Comparison of ENCODE assay signal across 12 cellular contexts in genomic region chr20:43558412-43559146, GRCh38. TPM values are rescaled to one million over a fixed set of nuclear protein-coding genes. Genes with fewer than 3 reads are reported as not detected.
DNase-seq lines count a peak whose midpoint lies in the region; ATAC-seq, FAIRE-seq and TF ChIP-seq lines count a peak whose summit lies in the region.
"Had no signal": no experiment of that assay in that cellular context is flagged by ENCODE, and none has a peak within 500 bp of the region (broad histone marks: within the 10 kb centered on the region; RNA-seq: fewer than 3 reads in every experiment).

TSS of gene SGK2 (plus strand) at chr20:43559027. CDS start at chr20:43566496, 7,469 bp downstream.

- DNase-seq in AG08396 (ENCODE audit: low spot score) (peak; percentile 21), PC-3 (peak; percentile 76), epithelial cell of proximal tubule (ENCODE audit: low read depth) (peak; percentile 90), myocyte (ENCODE audit: low read depth) (peak; percentile 28), MM.1S (no peak), GM19239 (ENCODE audit: insufficient read length, low spot score) (no peak)
- no peak for DNase-seq in activated CD4-positive, alpha-beta T cell treated with anti-CD3 and anti-CD28 coated beads for 4 hours
- no peak for DNase-seq in activated naive CD4-positive, alpha-beta T cell treated with Interleukin-2 at 50 U/mL for 16 hours
- DNase-seq: activated effector memory CD4-positive, alpha-beta T cell treated with Interleukin-2 at 50 U/mL for 16 hours; NCI-H446 treated with DMSO at 0.1 percent for 48 hours had no signal

- peak; percentile 82 for ATAC-seq in PC-3

- intact Hi-C loops in PC-3 (cut with micrococcal nuclease): no loop called here

- H3K27me3 ChIP-seq in PC-3 (ENCODE audit: low read length) (no peaks in the 10 kb centered on the region), MM.1S (replicated peaks; ENCODE audit: insufficient read depth, low read length) (no peaks in the 10 kb centered on the region)
- H3K27me3 ChIP-seq: BLaER1 had no signal

- H3K9me3 ChIP-seq in PC-3 (ENCODE audit: low read length): no peaks in the 10 kb centered on the region
- no peaks in the 10 kb centered on the region for H3K9me3 ChIP-seq in MM.1S (replicated peaks; ENCODE audit: insufficient read depth, low read length)
- H3K9me3 ChIP-seq: BLaER1 had no signal

- BruUV-seq in PC-3 (replicated peaks; lab: Mats Ljungman, UMichigan): no TSS peak

- H3K9me2 ChIP-seq in PC-3 (replicated peaks; ENCODE audit: low read length) (no peaks in the 10 kb centered on the region), MM.1S (replicated peaks; ENCODE audit: insufficient read depth, low read length) (no peaks in the 10 kb centered on the region)

- H3K79me2 ChIP-seq in PC-3 (ENCODE audit: low read length): no peaks in the 10 kb centered on the region
- H3K79me2 ChIP-seq in MM.1S (ENCODE audit: low read length): no peaks in the 10 kb centered on the region

- H3K36me3 ChIP-seq in PC-3 (ENCODE audit: low read depth, low read length) (no peaks in the 10 kb centered on the region), MM.1S (replicated peaks; ENCODE audit: insufficient read depth, low read length) (no peaks in the 10 kb centered on the region)
- H3K36me3 ChIP-seq: BLaER1 had no signal

- H3K4me3 ChIP-seq in PC-3 (ENCODE audit: low read length) (peak within 1 kb of the TSS; percentile 20; the same call in 1 of the 2 replicates), epithelial cell of proximal tubule (ENCODE audit: low read depth, low read length) (peak within 1 kb of the TSS; percentile 64), MM.1S (ENCODE audit: low read length) (no peak within 1 kb of the TSS)
- H3K4me3 ChIP-seq: BLaER1 had no signal

- POLR2A ChIA-PET in PC-3 (lab: Charles Lee; ENCODE audit: unreplicated experiment): interaction anchor here (0.7 kb wide), 1 partner anchor 522 kb away, joined by 4 read pairs; no protein-coding TSS in a partner anchor

- CTCF ChIA-PET in PC-3 (lab: Charles Lee): no interaction called here

- peak within 1 kb of the TSS; percentile 82 for H3K27ac ChIP-seq in PC-3 (ENCODE audit: low read length)
- H3K27ac ChIP-seq in MM.1S (ENCODE audit: low read length): no peak within 1 kb of the TSS
- H3K27ac ChIP-seq: BLaER1 had no signal

- H2AFZ ChIP-seq in PC-3 (ENCODE audit: low read length): peak within 1 kb of the TSS; percentile 71
- no peak within 1 kb of the TSS for H2AFZ ChIP-seq in MM.1S (ENCODE audit: low read length)

- H3K9ac ChIP-seq in PC-3 (ENCODE audit: low read length) (peak within 1 kb of the TSS; percentile 31), MM.1S (ENCODE audit: low read length) (no peak within 1 kb of the TSS)
- H3K9ac ChIP-seq: BLaER1 had no signal

- TF ChIP-seq CTCF in PC-3 (conservative IDR thresholded peaks at IDR 0.05; ENCODE audit: low read depth, low read length) (no peak), epithelial cell of proximal tubule (conservative IDR thresholded peaks at IDR 0.05; ENCODE audit: low read depth, low read length) (no peak), MM.1S (IDR thresholded peaks at IDR 0.05; ENCODE audit: low read length) (no peak)

- H3F3A ChIP-seq in PC-3 (ENCODE audit: low read length, unreplicated experiment): no peaks in the 10 kb centered on the region
- no peaks in the 10 kb centered on the region for H3F3A ChIP-seq in MM.1S (ENCODE audit: insufficient read depth, low read length)

- H3K4me1 ChIP-seq in PC-3 (ENCODE audit: insufficient read depth, low read length) (peaks cover 20% of the 10 kb centered on the region), MM.1S (ENCODE audit: low read length) (no peaks in the 10 kb centered on the region)
- H3K4me1 ChIP-seq: BLaER1 had no signal

- H3K4me2 ChIP-seq in PC-3 (ENCODE audit: low read length): peak within 1 kb of the TSS; percentile 73
- no peak within 1 kb of the TSS for H3K4me2 ChIP-seq in MM.1S (ENCODE audit: low read depth, low read length)
- H3K4me2 ChIP-seq: BLaER1 had no signal

- H4K20me1 ChIP-seq in PC-3 (ENCODE audit: low read length) (no peaks in the 10 kb centered on the region), MM.1S (ENCODE audit: insufficient read depth, low read length) (no peaks in the 10 kb centered on the region)
- H4K20me1 ChIP-seq: BLaER1 had no signal

- FAIRE-seq in GM19239 (lab: Jason Lieb, UNC): no peak

RNA-seq across cellular contexts. Expression of gene SGK2, which starts in this region (rescaled TPM):
- total RNA-seq in PC-3 (2014; rRNA removed): 3.0 and 6.6 TPM in 2 replicates
- total RNA-seq in epithelial cell of proximal tubule: 5.9 and 9.8 TPM in 2 replicates
- 0.19 and 1.7 TPM in 2 replicates for total RNA-seq in myocyte
- 0.48 TPM for polyA plus RNA-seq in myocyte (2012)
- total RNA-seq: lung microvascular endothelial cell had no signal

Comparison
In these comparisons a context has a peak if more than half of its experiments do, and no peak if none do; other contexts are left out.
1. DNase-seq: peak in AG08396 (single experiment), PC-3 (single experiment), epithelial cell of proximal tubule (single experiment) and myocyte (single experiment); none in MM.1S (single experiment), GM19239 (single experiment), activated CD4-positive, alpha-beta T cell treated with anti-CD3 and anti-CD28 coated beads for 4 hours (0 of 2) and activated naive CD4-positive, alpha-beta T cell treated with Interleukin-2 at 50 U/mL for 16 hours (single experiment).